In genomic region chr3:156674046-156674910, GRCh38 we compare ENCODE assay signal across 1 cellular context.
TF ChIP-seq lines count a peak whose summit lies in the region.

TSS of gene TIPARP (plus strand) at chr3:156674590. CDS start at chr3:156677698, 3,108 bp downstream.

TF ChIP-seq in GM12878, 131 proteins besides CTCF, POLR2A, EP300 and RAD21 (continued from another document and continues in another):
- TF ChIP-seq E2F4 (IDR thresholded peaks at IDR 0.05; ENCODE audit: low read depth, low read length) (peak; percentile 53; the same call in 1 of the 2 replicates), SIX5 (IDR thresholded peaks at IDR 0.05; ENCODE audit: low read depth, low read length, severe bottlenecking) (no peak), REST (IDR thresholded peaks at IDR 0.05; ENCODE audit: low read depth, low read length) (peak; percentile 42; the same call in 1 of the 2 replicates), ASH2L (IDR thresholded peaks at IDR 0.05; ENCODE audit: borderline replicate concordance, low read depth) (peak; percentile 37; the same call in 1 of the 2 replicates), GATAD2B (conservative IDR thresholded peaks at IDR 0.05; ENCODE audit: low read depth) (peak; percentile 100), POLR2AphosphoS5 (IDR thresholded peaks at IDR 0.05; ENCODE audit: low read length) (peak; percentile 99), TBL1XR1 (IDR thresholded peaks at IDR 0.05; ENCODE audit: low read depth, low read length) (peak; percentile 75; the same call in 1 of the 2 replicates), HSF1 (IDR thresholded peaks at IDR 0.05; ENCODE audit: low read depth, low read length) (0 out of 2 replicates have a peak, but pooled peaks have one; percentile 42), BCLAF1 (IDR thresholded peaks at IDR 0.05) (no peak), USF2 (IDR thresholded peaks at IDR 0.05; ENCODE audit: borderline replicate concordance, low read depth, low read length) (no peak), SIN3A (IDR thresholded peaks at IDR 0.05; ENCODE audit: low read depth, low read length) (peak; percentile 71), SUPT20H (IDR thresholded peaks at IDR 0.05; ENCODE audit: borderline replicate concordance, control insufficient read depth, low read depth, low read length) (no peak), NRF1 (conservative IDR thresholded peaks at IDR 0.05; ENCODE audit: low read depth, low read length) (peak; percentile 64), SPI1 (IDR thresholded peaks at IDR 0.05; ENCODE audit: borderline replicate concordance, insufficient read depth, low read depth, low read length) (peak; percentile 93), ATF7 (IDR thresholded peaks at IDR 0.05; ENCODE audit: low read depth) (peak; percentile 76), ZNF384 (IDR thresholded peaks at IDR 0.05; ENCODE audit: borderline replicate concordance, low read depth, low read length) (no peak), BHLHE40 (IDR thresholded peaks at IDR 0.05; ENCODE audit: borderline replicate concordance in 1 of 2, low read depth in 2 of 2, low read length in 1 of 2) (peak; percentile 93 to 98), BMI1 (IDR thresholded peaks at IDR 0.05; ENCODE audit: borderline replicate concordance) (no peak), SRF (IDR thresholded peaks at IDR 0.05; ENCODE audit: low read depth in 2 of 2, low read length in 2 of 2) (peak; percentile 43 to 71; a peak in 2 of 4 replicates), ETV6 (conservative IDR thresholded peaks at IDR 0.05 in 1 of 2, IDR thresholded peaks at IDR 0.05 in 1 of 2; ENCODE audit: borderline replicate concordance in 1 of 2, low read depth in 1 of 2) (peak in 1 of 2 experiments; percentile 89; a peak in 2 of 4 replicates), SMC3 (IDR thresholded peaks at IDR 0.05; ENCODE audit: borderline replicate concordance, low read length) (no peak; the same call in none of the 2 replicates), NFXL1 (IDR thresholded peaks at IDR 0.05; ENCODE audit: borderline replicate concordance) (no peak), YBX1 (IDR thresholded peaks at IDR 0.05) (no peak), JUND (IDR thresholded peaks at IDR 0.05; ENCODE audit: low read depth, low read length) (0 out of 2 replicates have a peak, but pooled peaks have one; percentile 4), MTA3 (IDR thresholded peaks at IDR 0.05; ENCODE audit: borderline replicate concordance, low read length) (no peak; the same call in 1 of the 2 replicates), NR2C2 (IDR thresholded peaks at IDR 0.05; ENCODE audit: borderline replicate concordance, control insufficient read depth, insufficient read length, low read depth) (no peak), BACH1 (IDR thresholded peaks at IDR 0.05; ENCODE audit: borderline replicate concordance) (peak; percentile 100), HDAC6 (IDR thresholded peaks at IDR 0.05; ENCODE audit: unreplicated experiment) (peak; percentile 57), MXI1 (IDR thresholded peaks at IDR 0.05; ENCODE audit: low read depth, low read length) (peak; percentile 92), E4F1 (IDR thresholded peaks at IDR 0.05; ENCODE audit: borderline replicate concordance, partially characterized antibody) (peak; percentile 21), RELB (IDR thresholded peaks at IDR 0.05; ENCODE audit: low read depth) (peak; percentile 82; the same call in 1 of the 2 replicates), CUX1 (IDR thresholded peaks at IDR 0.05; ENCODE audit: insufficient replicate concordance, low read depth, low read length) (no peak), ZNF274 (IDR thresholded peaks at IDR 0.05; ENCODE audit: insufficient read depth, insufficient read length) (no peak), IRF5 (IDR thresholded peaks at IDR 0.05; ENCODE audit: borderline replicate concordance) (no peak), CREB1 (IDR thresholded peaks at IDR 0.05; ENCODE audit: low read depth) (peak; percentile 59), ESRRA (IDR thresholded peaks at IDR 0.05; ENCODE audit: low read length) (no peak)
